In genomic region chr7:71785216-71785615, GRCh38 we compare ENCODE assay signal across 36 cellular contexts.
"Had no signal": no experiment of that assay in that cellular context is flagged by ENCODE, and none has a peak within 500 bp of the region (broad histone marks: within the 10 kb centered on the region; RNA-seq: fewer than 3 reads in every experiment).

No MANE protein-coding gene starts in this region.

- H3K27ac ChIP-seq: Peyer's patch, SJSA1 had no signal

- H3K4me1 Mint-ChIP-seq: activated B cell treated with CpG ODN at 0.5 μM for 24 hours; activated naive CD4-positive, alpha-beta T cell treated with anti-CD3 and anti-CD28 coated beads, Interleukin-2, amount 10 ng/mL, durations not matched to agents 7 days and 5 days; activated naive CD8-positive, alpha-beta T cell treated with anti-CD3 and anti-CD28 coated beads, Interleukin-2, amount 50 U/mL, for 24 hours had no signal

- H3K27me3 ChIP-seq: Peyer's patch, SJSA1 had no signal

- H3K4me2 ChIP-seq: SK-N-SH had no signal

- DNase-seq: activated B cell treated with CpG ODN at 0.5 μM for 24 hours; activated CD4-positive, alpha-beta memory T cell treated with anti-CD3 and anti-CD28 coated beads for 36 hours; activated CD4-positive, alpha-beta T cell treated with anti-CD3 and anti-CD28 coated beads for 4 hours; activated CD4-positive, alpha-beta T cell treated with anti-CD3 and anti-CD28 coated beads, Interleukin-2, amount 50 U/mL, for 1 hour; activated CD4-positive, CD25-positive, alpha-beta regulatory T cell treated with anti-CD3 and anti-CD28 coated beads, Interleukin-2, amount 50 U/mL, for 72 hours; activated CD8-positive, alpha-beta memory T cell treated with anti-CD3 and anti-CD28 coated beads, Interleukin-2, amount 50 U/mL, for 4 hours; activated effector memory CD4-positive, alpha-beta T cell treated with Interleukin-2 at 50 U/mL for 16 hours; activated naive CD4-positive, alpha-beta T cell treated with anti-CD3 and anti-CD28 coated beads, Interleukin-2, amount 10 ng/mL, durations not matched to agents 7 days and 5 days; activated naive CD8-positive, alpha-beta T cell treated with anti-CD3 and anti-CD28 coated beads, Interleukin-2, amount 50 U/mL, for 24 hours; activated T-cell treated with anti-CD3 and anti-CD28 coated beads for 4 hours; activated T-cell treated with anti-CD3 and anti-CD28 coated beads, Interleukin-2, amount 50 U/mL, for 4 hours; anterior cingulate cortex; cerebellar nuclear complex; KG1; MM.1S; NCI-H1105; NCI-H1417 treated with DMSO at 0.1 percent for 48 hours; NCI-H187 treated with DMSO at 0.1 percent for 48 hours; NCI-H2081; NCI-H2171 treated with DMSO at 0.1 percent for 48 hours; NCI-H2227 treated with DMSO at 0.1 percent for 48 hours; NCI-H446; NCI-H524; PC-3; Peyer's patch; RPMI8226; SHP77 treated with DMSO at 0.1 percent for 48 hours; SK-N-SH had no signal

- H3K4me1 ChIP-seq: Peyer's patch, SJSA1 had no signal

- FAIRE-seq: bronchial epithelial cell, TTC549 had no signal

- H3K4me3 Mint-ChIP-seq: activated B cell treated with CpG ODN at 0.5 μM for 24 hours; activated CD4-positive, alpha-beta memory T cell treated with anti-CD3 and anti-CD28 coated beads for 36 hours; activated naive CD4-positive, alpha-beta T cell treated with anti-CD3 and anti-CD28 coated beads, Interleukin-2, amount 10 ng/mL, durations not matched to agents 7 days and 5 days; activated naive CD8-positive, alpha-beta T cell; activated naive CD8-positive, alpha-beta T cell treated with anti-CD3 and anti-CD28 coated beads, Interleukin-2, amount 50 U/mL, for 24 hours; activated T-cell treated with anti-CD3 and anti-CD28 coated beads, Interleukin-2, amount 50 U/mL, for 4 hours; activated T-helper 1 cell treated with anti-CD3 and anti-CD28 coated beads, Interleukin-12 subunit alpha, Interleukin-12 subunit beta, Interleukin-2, Interleukin-4 antibody, amounts not matched to agents 30 ng/mL and 10 ng/mL and 1 ng/mL, durations not matched to agents 14 hours and 24 hours and 36 hours; brain; T-helper 1 cell treated with Interleukin-12 subunit alpha and Interleukin-12 subunit beta and Interleukin-4 antibody, amounts not matched to agents 30 μg/mL and 1 μg/mL, for 36 hours; T-helper 2 cell treated with Interferon-gamma antibody and Interleukin-4, amounts not matched to agents 5 μg/mL and 100 μg/mL, for 36 hours had no signal

- H3K27me3 Mint-ChIP-seq: activated B cell treated with CpG ODN at 0.5 μM for 24 hours; activated CD4-positive, alpha-beta memory T cell treated with anti-CD3 and anti-CD28 coated beads for 36 hours; activated naive CD4-positive, alpha-beta T cell treated with anti-CD3 and anti-CD28 coated beads, Interleukin-2, amount 10 ng/mL, durations not matched to agents 7 days and 5 days; activated naive CD8-positive, alpha-beta T cell; activated naive CD8-positive, alpha-beta T cell treated with anti-CD3 and anti-CD28 coated beads, Interleukin-2, amount 50 U/mL, for 24 hours; brain had no signal

- H3K27ac Mint-ChIP-seq: activated B cell treated with CpG ODN at 0.5 μM for 24 hours; activated CD4-positive, alpha-beta memory T cell treated with anti-CD3 and anti-CD28 coated beads for 36 hours; activated naive CD4-positive, alpha-beta T cell treated with anti-CD3 and anti-CD28 coated beads, Interleukin-2, amount 10 ng/mL, durations not matched to agents 7 days and 5 days; activated naive CD8-positive, alpha-beta T cell; activated naive CD8-positive, alpha-beta T cell treated with anti-CD3 and anti-CD28 coated beads, Interleukin-2, amount 50 U/mL, for 24 hours; activated T-helper 1 cell treated with anti-CD3 and anti-CD28 coated beads, Interleukin-12 subunit alpha, Interleukin-12 subunit beta, Interleukin-2, Interleukin-4 antibody, amounts not matched to agents 30 ng/mL and 10 ng/mL and 1 ng/mL, durations not matched to agents 14 hours and 24 hours and 36 hours; brain; T-helper 1 cell treated with Interleukin-12 subunit alpha and Interleukin-12 subunit beta and Interleukin-4 antibody, amounts not matched to agents 30 μg/mL and 1 μg/mL, for 36 hours; T-helper 2 cell treated with Interferon-gamma antibody and Interleukin-4, amounts not matched to agents 5 μg/mL and 100 μg/mL, for 36 hours had no signal

- H3K4me3 ChIP-seq: Peyer's patch, SJSA1 had no signal

- H3K36me3 ChIP-seq: Peyer's patch, SJSA1 had no signal

- H3K9me2 ChIP-seq: SK-N-SH had no signal

- H3K9ac ChIP-seq: SK-N-SH had no signal

- H3K36me3 Mint-ChIP-seq: activated CD4-positive, alpha-beta memory T cell treated with anti-CD3 and anti-CD28 coated beads for 36 hours; activated naive CD4-positive, alpha-beta T cell treated with anti-CD3 and anti-CD28 coated beads, Interleukin-2, amount 10 ng/mL, durations not matched to agents 7 days and 5 days had no signal

- H3K9me3 ChIP-seq: SK-N-SH had no signal
